ENCODE assay signal across 20 cellular contexts in genomic region chr7:124462249-124462648, GRCh38.
DNase-seq lines count a peak whose midpoint lies in the region; ATAC-seq and TF ChIP-seq lines count a peak whose summit lies in the region.
"Had no signal": no experiment of that assay in that cellular context is flagged by ENCODE, and none has a peak within 500 bp of the region (broad histone marks: within the 10 kb centered on the region; RNA-seq: fewer than 3 reads in every experiment).

No MANE protein-coding gene starts in this region.

- H3K4me3 ChIP-seq in foreskin fibroblast (ENCODE audit: low read depth in 1 of 2, low read length in 2 of 2): no peak overlapping the region
- H3K4me3 ChIP-seq: gastroesophageal sphincter, left lung, mucosa of descending colon had no signal

- TF ChIP-seq CTCF in foreskin fibroblast (IDR thresholded peaks at IDR 0.05; ENCODE audit: low read depth, low read length): no peak

- ATAC-seq in GM18511 (IDR thresholded peaks at IDR 0.05; ENCODE audit: unreplicated experiment): no peak
- ATAC-seq: gastroesophageal sphincter, left lung, mucosa of descending colon, T-helper 17 cell had no signal

- DNase-seq in A172 (ENCODE audit: low spot score): peak; percentile 75
- peak; percentile 51 for DNase-seq in GM04504 (ENCODE audit: low read depth)
- DNase-seq in amniotic epithelial cell (ENCODE audit: low read depth): peak; percentile 70
- peak; percentile 64 for DNase-seq in foreskin fibroblast
- no peak for DNase-seq in globus pallidus (ENCODE audit: low spot score)
- DNase-seq in activated naive CD4-positive, alpha-beta T cell treated with Interleukin-2 at 50 U/mL for 16 hours: no peak
- DNase-seq in central memory CD4-positive, alpha-beta T cell: no peak
- DNase-seq: activated naive CD4-positive, alpha-beta T cell; activated T-cell treated with anti-CD3 and anti-CD28 coated beads for 4 hours; CD4-positive, alpha-beta memory T cell; DMS53; left lung; mucosa of descending colon; NCI-H1048; NCI-H2029 treated with DMSO at 0.1 percent for 48 hours; NCI-H524; SIG-M5; T-helper 17 cell had no signal

Comparison
In these comparisons a context has a peak if more than half of its experiments do, and no peak if none do; other contexts are left out.
1. DNase-seq: peak in A172 (single experiment), GM04504 (single experiment), amniotic epithelial cell (single experiment) and foreskin fibroblast (2 of 2); none in globus pallidus (single experiment), activated naive CD4-positive, alpha-beta T cell treated with Interleukin-2 at 50 U/mL for 16 hours (single experiment) and central memory CD4-positive, alpha-beta T cell (single experiment).